1 cellular context compared by ENCODE assay signal in the genomic region with DNA sequence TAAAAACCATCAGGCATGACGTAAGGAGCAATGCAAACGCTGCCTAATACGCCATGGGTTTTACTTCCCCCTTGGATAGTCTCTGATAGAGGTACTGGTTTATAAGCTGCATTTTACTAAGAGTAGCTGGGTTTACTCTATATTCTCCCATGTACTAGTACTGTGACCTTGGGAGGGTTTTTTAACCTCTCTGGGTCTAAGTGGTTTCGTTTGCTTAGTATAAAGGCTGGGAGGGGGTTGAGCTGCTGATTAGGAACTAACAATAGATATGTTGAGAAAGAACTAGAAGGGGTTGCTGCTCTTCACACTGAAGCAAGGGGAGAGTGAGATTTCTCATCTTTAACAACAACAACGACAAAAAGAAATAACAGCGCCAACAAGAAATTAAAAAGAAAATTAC.
TF ChIP-seq lines count a peak whose summit lies in the region.

No MANE protein-coding gene starts in this region.

TF ChIP-seq in endothelial cell of umbilical vein, 7 proteins besides CTCF, POLR2A, EP300 and RAD21 (continued from another document):
- no peak for TF ChIP-seq JUN (IDR thresholded peaks at IDR 0.05; ENCODE audit: borderline replicate concordance, insufficient read depth, insufficient read length, low read depth)
TF ChIP-seq in endothelial cell of umbilical vein: peak in this region for 0.
